In genomic region chr10:65394898-65395297, GRCh38 we compare ENCODE assay signal across 13 cellular contexts.
DNase-seq lines count a peak whose midpoint lies in the region; ATAC-seq, FAIRE-seq and TF ChIP-seq lines count a peak whose summit lies in the region.
"Had no signal": no experiment of that assay in that cellular context is flagged by ENCODE, and none has a peak within 500 bp of the region (broad histone marks: within the 10 kb centered on the region; RNA-seq: fewer than 3 reads in every experiment).

No MANE protein-coding gene starts in this region.

- no CpG with 5 or more reads among the region's 1 CpG for WGBS in H9 (ENCODE audit: extremely low coverage, insufficient read length, low lambda C conversion rate)

- no peaks in the 10 kb centered on the region for H3K9me2 ChIP-seq in PC-3 (replicated peaks; ENCODE audit: low read length)

- no peaks in the 10 kb centered on the region for H3K4me1 Mint-ChIP-seq in H9
- H3K4me1 Mint-ChIP-seq: CD4-positive, alpha-beta memory T cell had no signal

- no peak overlapping the region for H2BK12ac ChIP-seq in H9 (ENCODE audit: insufficient read length, low read depth, low read length)

- ATAC-seq in GM21717 (IDR thresholded peaks at IDR 0.05; ENCODE audit: unreplicated experiment) (peak; percentile 74), PC-3 (peak; percentile 98), HG02870 (IDR thresholded peaks at IDR 0.05; ENCODE audit: unreplicated experiment) (no peak)

- H3K36me3 ChIP-seq in PC-3 (ENCODE audit: low read depth, low read length) = no peaks in the 10 kb centered on the region
- no peaks in the 10 kb centered on the region for H3K36me3 ChIP-seq in endothelial cell of umbilical vein (ENCODE audit: control insufficient read depth in 2 of 2, extremely low read depth in 1 of 2, insufficient read depth in 2 of 2, low read length in 2 of 2)
- H3K36me3 ChIP-seq in skeletal muscle satellite cell (ENCODE audit: insufficient read depth, low read length) = no peaks in the 10 kb centered on the region
- H3K36me3 ChIP-seq: MG63, neutrophil, SJCRH30 had no signal

- H3K9me3 ChIP-seq in PC-3 (ENCODE audit: low read length) (no peaks in the 10 kb centered on the region), endothelial cell of umbilical vein (replicated peaks; ENCODE audit: control insufficient read depth, insufficient read depth, low read length) (no peaks in the 10 kb centered on the region), skeletal muscle satellite cell (replicated peaks; ENCODE audit: low read length) (no peaks in the 10 kb centered on the region), H9 (ENCODE audit: control insufficient read depth, low read depth, low read length) (no peaks in the 10 kb centered on the region)
- H3K9me3 ChIP-seq: MG63, neutrophil, SJCRH30 had no signal

- H4K91ac ChIP-seq in H9 (ENCODE audit: insufficient read length, low read depth, low read length) = no peak overlapping the region

- no peak overlapping the region for H3K14ac ChIP-seq in H9 (ENCODE audit: insufficient read depth, low read length)

- no peaks in the 10 kb centered on the region for H4K20me1 ChIP-seq in PC-3 (ENCODE audit: low read length)
- no peaks in the 10 kb centered on the region for H4K20me1 ChIP-seq in endothelial cell of umbilical vein (replicated peaks; ENCODE audit: control insufficient read depth, extremely low read depth, insufficient read depth, low read length)
- H4K20me1 ChIP-seq in H9 (ENCODE audit: control insufficient read depth, insufficient read depth, insufficient read length) = no peaks in the 10 kb centered on the region

- no peak overlapping the region for H3T11ph ChIP-seq in H9 (ENCODE audit: low read length)

- H3K4ac ChIP-seq in H9 (ENCODE audit: low read depth, low read length) = no peak overlapping the region

- H3K27me3 ChIP-seq in PC-3 (ENCODE audit: low read length) (no peaks in the 10 kb centered on the region), endothelial cell of umbilical vein (ENCODE audit: control insufficient read depth in 2 of 2, insufficient read depth in 2 of 2, low read length in 2 of 2) (no peaks in the 10 kb centered on the region), skeletal muscle satellite cell (ENCODE audit: control insufficient read depth, insufficient read depth, low read length) (no peaks in the 10 kb centered on the region), H9 (ENCODE audit: insufficient read depth, low read length) (no peaks in the 10 kb centered on the region)
- H3K27me3 ChIP-seq: MG63, neutrophil, SJCRH30 had no signal

- no peaks in the 10 kb centered on the region for H3K9me3 Mint-ChIP-seq in H9

- no peak overlapping the region for H3K18ac ChIP-seq in H9 (ENCODE audit: insufficient read length, low read depth, low read length)

- no peak overlapping the region for H2BK20ac ChIP-seq in H9 (ENCODE audit: low read depth, low read length, poor library complexity, severe bottlenecking)

- FAIRE-seq in endothelial cell of umbilical vein (lab: Jason Lieb, UNC) = peak; percentile 50

- TF ChIP-seq CTCF in PC-3 (conservative IDR thresholded peaks at IDR 0.05; ENCODE audit: low read depth, low read length) (no peak), endothelial cell of umbilical vein (IDR thresholded peaks at IDR 0.05; ENCODE audit: extremely low read depth in 1 of 2, insufficient read depth in 1 of 2, low read depth in 1 of 2, low read length in 2 of 2) (no peak), H9 (conservative IDR thresholded peaks at IDR 0.05) (no peak)

- CTCF ChIA-PET in PC-3 (lab: Charles Lee) (no interaction called here), endothelial cell of umbilical vein (lab: Charles Lee) (interaction anchor here (0.8 to 1.0 kb wide), 2 partner anchors 11 to 62 kb away, joined by 3 to 4 read pairs; no protein-coding TSS in a partner anchor)

- H3K27ac ChIP-seq in PC-3 (ENCODE audit: low read length) (peak overlapping the region; percentile 27), endothelial cell of umbilical vein (ENCODE audit: insufficient read depth, low read depth, low read length) (peak overlapping the region; percentile 34), H9 (ENCODE audit: insufficient read length, low read depth, low read length) (no peak overlapping the region)
- H3K27ac ChIP-seq: neutrophil, SJCRH30 had no signal

- no peak overlapping the region for H4K5ac ChIP-seq in H9 (ENCODE audit: insufficient read length, low read depth, low read length)

- no peak overlapping the region for H2AK5ac ChIP-seq in H9 (ENCODE audit: insufficient read length, low read length)

- no TSS peak for BruUV-seq in PC-3 (replicated peaks; lab: Mats Ljungman, UMichigan)
- no TSS peak for BruUV-seq in endothelial cell of umbilical vein (replicated peaks; lab: Mats Ljungman, UMichigan)

- peaks cover 16% of the 10 kb centered on the region for H3K4me1 ChIP-seq in PC-3 (ENCODE audit: insufficient read depth, low read length)
- H3K4me1 ChIP-seq in endothelial cell of umbilical vein (ENCODE audit: control insufficient read depth, extremely low read depth, insufficient read depth, low read length) = peaks cover 6% of the 10 kb centered on the region
- H3K4me1 ChIP-seq in skeletal muscle satellite cell (ENCODE audit: control insufficient read depth, insufficient read depth, low read length) = peaks cover 10% of the 10 kb centered on the region
- H3K4me1 ChIP-seq in H9 (ENCODE audit: insufficient read depth, low read length) = no peaks in the 10 kb centered on the region
- H3K4me1 ChIP-seq: SJCRH30 had no signal

- H3K4me3 ChIP-seq in PC-3 (ENCODE audit: low read length) (no peak overlapping the region), endothelial cell of umbilical vein (replicated peaks in 1 of 3; ENCODE audit: insufficient read depth in 1 of 3, low read depth in 1 of 3, low read length in 3 of 3) (no peak overlapping the region), skeletal muscle satellite cell (ENCODE audit: low read length) (no peak overlapping the region)
- H3K4me3 ChIP-seq: MG63, SJCRH30 had no signal

- no peaks in the 10 kb centered on the region for H3K79me2 ChIP-seq in PC-3 (ENCODE audit: low read length)
- no peaks in the 10 kb centered on the region for H3K79me2 ChIP-seq in endothelial cell of umbilical vein (ENCODE audit: control insufficient read depth, insufficient read depth, low read length)
- H3K79me2 ChIP-seq in H9 (ENCODE audit: insufficient read depth, low read length) = no peaks in the 10 kb centered on the region

- no peaks in the 10 kb centered on the region for H3K9me1 ChIP-seq in endothelial cell of umbilical vein (replicated peaks; ENCODE audit: control insufficient read depth, extremely low read depth, insufficient read depth, low read length)

- no peak overlapping the region for H2AFZ ChIP-seq in PC-3 (ENCODE audit: low read length)
- peak overlapping the region; percentile 62 for H2AFZ ChIP-seq in endothelial cell of umbilical vein (ENCODE audit: low read depth, low read length)
- H2AFZ ChIP-seq in H9 (ENCODE audit: low read length) = no peak overlapping the region

- no peak overlapping the region for H3K9ac ChIP-seq in PC-3 (ENCODE audit: low read length)
- H3K9ac ChIP-seq in endothelial cell of umbilical vein (replicated peaks; ENCODE audit: extremely low read depth, insufficient read depth, low read length) = no peak overlapping the region
- no peak overlapping the region for H3K9ac ChIP-seq in skeletal muscle satellite cell (ENCODE audit: low read depth, low read length)
- H3K9ac ChIP-seq in H9 (ENCODE audit: extremely low read depth, insufficient read length, low read length) = no peak overlapping the region

- no peak for TF ChIP-seq POLR2A in endothelial cell of umbilical vein (IDR thresholded peaks at IDR 0.05; ENCODE audit: low read depth, low read length)

- no peak overlapping the region for H3K56ac ChIP-seq in H9 (ENCODE audit: insufficient read length, low read depth, low read length)

- H3K79me1 ChIP-seq in H9 (ENCODE audit: insufficient read depth, low read depth, low read length, poor library complexity, severe bottlenecking) = no peaks in the 10 kb centered on the region

- no peak overlapping the region for H3K27ac Mint-ChIP-seq in H9
- H3K27ac Mint-ChIP-seq: CD4-positive, alpha-beta memory T cell had no signal

- H2BK5ac ChIP-seq in H9 (ENCODE audit: insufficient read length, low read length) = no peak overlapping the region

- no peaks in the 10 kb centered on the region for H3K23me2 ChIP-seq in H9 (ENCODE audit: insufficient read length, low read depth, low read length, poor library complexity, severe bottlenecking)

- dilution Hi-C loops in endothelial cell of umbilical vein (cut with MboI; ENCODE audit: extremely low pct_ligation_motif_present, low sequenced_read_pairs) = no loop called here

- no peaks in the 10 kb centered on the region for H3F3A ChIP-seq in PC-3 (ENCODE audit: low read length, unreplicated experiment)

- H3K4me2 ChIP-seq in PC-3 (ENCODE audit: low read length) (peak overlapping the region; percentile 34), endothelial cell of umbilical vein (ENCODE audit: insufficient read depth, low read length) (peak overlapping the region; percentile 16), skeletal muscle satellite cell (ENCODE audit: low read length) (peak overlapping the region; percentile 2), H9 (ENCODE audit: insufficient read depth, insufficient read length, low read length) (no peak overlapping the region)

- POLR2A ChIA-PET in PC-3 (lab: Charles Lee; ENCODE audit: unreplicated experiment) = interaction anchor here (0.5 kb wide), 1 partner anchor 1414 kb away, joined by 3 read pairs; no protein-coding TSS in a partner anchor
- POLR2A ChIA-PET in endothelial cell of umbilical vein (lab: Charles Lee) = no interaction called here

- no peak overlapping the region for H2BK15ac ChIP-seq in H9 (ENCODE audit: low read depth, low read length)

- peak; percentile 93 for DNase-seq in PC-3
- DNase-seq in endothelial cell of umbilical vein (ENCODE audit: low read depth, low spot score) = peak; percentile 58
- no peak for DNase-seq in H9
- no peak for DNase-seq in activated effector memory CD4-positive, alpha-beta T cell treated with Interleukin-2 at 50 U/mL for 16 hours
- DNase-seq: activated CD4-positive, CD25-positive, alpha-beta regulatory T cell treated with anti-CD3 and anti-CD28 coated beads, Interleukin-2, amount 50 U/mL, for 72 hours; CD4-positive, alpha-beta memory T cell; MG63; SJCRH30; stimulated activated naive CD4-positive, alpha-beta T cell treated with Interleukin-2 at 50 U/mL for 16 hours had no signal

- no peak overlapping the region for H3K23ac ChIP-seq in H9 (ENCODE audit: insufficient read length, low read depth, low read length)

- no peaks in the 10 kb centered on the region for H3K36me3 Mint-ChIP-seq in H9 (ENCODE audit: insufficient read depth in 1 of 3, low read depth in 3 of 3)
- H3K36me3 Mint-ChIP-seq: CD4-positive, alpha-beta memory T cell had no signal

- no peak overlapping the region for H4K8ac ChIP-seq in H9 (replicated peaks; ENCODE audit: insufficient read length, low read depth, low read length)

- H2BK120ac ChIP-seq in H9 (ENCODE audit: low read depth, low read length, poor library complexity, severe bottlenecking) = no peak overlapping the region

- no peaks in the 10 kb centered on the region; the same call in 1 of the 2 replicates for H3K27me3 Mint-ChIP-seq in H9 (ENCODE audit: low read depth)
- H3K27me3 Mint-ChIP-seq: CD4-positive, alpha-beta memory T cell had no signal

- H3K4me3 Mint-ChIP-seq in H9 = no peak overlapping the region
- H3K4me3 Mint-ChIP-seq: CD4-positive, alpha-beta memory T cell had no signal

- intact Hi-C loops in PC-3 (cut with micrococcal nuclease) = loop anchor here (1.0 kb wide), 1 partner anchor 24 kb away; no protein-coding TSS in a partner anchor
- intact Hi-C loops in endothelial cell of umbilical vein (cut with micrococcal nuclease) = no loop called here

Comparison
In these comparisons a context has a peak if more than half of its experiments do, and no peak if none do; other contexts are left out.
1. DNase-seq: peak in PC-3 (single experiment) and endothelial cell of umbilical vein (single experiment); none in H9 (single experiment) and activated effector memory CD4-positive, alpha-beta T cell treated with Interleukin-2 at 50 U/mL for 16 hours (single experiment).